ENCODE assay signal across 7 cellular contexts in the genomic region with DNA sequence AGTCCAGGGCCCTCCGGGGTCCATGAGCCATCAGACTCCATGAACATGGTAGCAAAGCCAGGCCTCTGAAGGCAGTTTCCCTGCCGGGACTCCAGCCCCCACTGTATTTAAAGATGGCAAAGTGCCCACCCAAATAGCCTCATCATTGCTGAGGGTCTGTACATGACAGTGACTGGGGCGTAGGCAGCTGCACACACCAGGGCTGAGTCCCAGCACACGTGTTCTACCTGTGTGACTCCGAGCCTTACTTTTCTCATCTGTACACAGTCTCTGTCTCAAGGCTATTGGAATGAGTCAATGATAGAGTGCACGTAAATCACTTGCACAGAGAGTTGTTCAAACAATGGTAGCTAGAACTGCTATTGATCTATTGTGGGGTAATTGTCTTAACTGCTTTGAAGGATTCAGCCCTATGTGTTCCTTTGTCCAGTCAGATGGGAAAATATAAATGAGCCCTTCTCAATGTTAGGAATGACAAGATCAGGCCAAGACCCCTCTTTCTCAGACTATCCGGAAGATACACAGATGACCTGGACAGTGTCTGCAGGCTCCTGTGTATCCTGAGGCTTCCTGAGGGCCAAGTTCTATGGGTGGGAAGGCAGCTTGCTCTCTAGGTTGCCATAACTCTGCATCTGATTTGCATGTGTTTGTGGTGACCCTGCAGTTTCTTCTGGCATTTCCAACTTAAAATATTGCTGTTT. TPM values are rescaled to one million over a fixed set of nuclear protein-coding genes. Genes with fewer than 3 reads are reported as not detected.
DNase-seq lines count a peak whose midpoint lies in the region; ATAC-seq, FAIRE-seq and TF ChIP-seq lines count a peak whose summit lies in the region.

No MANE protein-coding gene starts in this region.

- no peaks in the 10 kb centered on the region for H3K36me3 ChIP-seq in Loucy (ENCODE audit: insufficient read depth, low read length)
- H3K36me3 ChIP-seq in bronchial epithelial cell (ENCODE audit: control insufficient read depth, insufficient read depth, low read length), result no peaks in the 10 kb centered on the region
- no peaks in the 10 kb centered on the region for H3K36me3 ChIP-seq in gastrocnemius medialis
- no peaks in the 10 kb centered on the region for H3K36me3 ChIP-seq in brain microvascular endothelial cell (replicated peaks)

- in situ Hi-C loops in gastrocnemius medialis (cut with MboI; ENCODE audit: low sequenced_read_pairs in 4 of 4), result no loop called here
- in situ Hi-C loops in brain microvascular endothelial cell (cut with HindIII; ENCODE audit: low pct_ligation_motif_present, low sequenced_read_pairs), result no loop called here

- H3K79me2 ChIP-seq in Loucy (ENCODE audit: insufficient read depth, low read length), result peaks cover 41% of the 10 kb centered on the region

- peak overlapping the region; percentile 92 for H3K4me2 ChIP-seq in Loucy (ENCODE audit: low read depth, low read length, poor library complexity, severe bottlenecking)

- H2AFZ ChIP-seq in Loucy (ENCODE audit: low read length), result peak overlapping the region; percentile 62

- peaks cover 68% of the 10 kb centered on the region for H3K4me1 ChIP-seq in Loucy (ENCODE audit: insufficient read depth, low read length, poor library complexity, severe bottlenecking)
- peaks cover 31 to 55% of the 10 kb centered on the region in 2 donors for H3K4me1 ChIP-seq in gastrocnemius medialis

- no peaks in the 10 kb centered on the region for H3F3A ChIP-seq in Loucy (ENCODE audit: low read depth)

- H4K20me1 ChIP-seq in Loucy (ENCODE audit: insufficient read depth, low read length, poor library complexity, severe bottlenecking), result peaks cover 3% of the 10 kb centered on the region

- no peak for TF ChIP-seq POLR2A in gastrocnemius medialis (IDR thresholded peaks at IDR 0.05)

- H3K9ac ChIP-seq in Loucy (ENCODE audit: low read depth, low read length, poor library complexity, severe bottlenecking), result peak overlapping the region; percentile 99

- H3K4me3 ChIP-seq in Loucy (ENCODE audit: low read length, poor library complexity, severe bottlenecking) (peak overlapping the region; percentile 98), bronchial epithelial cell (ENCODE audit: low read depth, low read length) (no peak overlapping the region), gastrocnemius medialis (peak overlapping the region in 2 of 4 donors; percentile 56 to 91), brain microvascular endothelial cell (ENCODE audit: low read depth, low read length) (no peak overlapping the region)

- ATAC-seq in GM19351 (IDR thresholded peaks at IDR 0.05; ENCODE audit: unreplicated experiment) (peak; percentile 34), gastrocnemius medialis (no peak)

- H3K9me3 ChIP-seq in Loucy (ENCODE audit: insufficient read depth, low read depth, low read length) (no peaks in the 10 kb centered on the region), gastrocnemius medialis (no peaks in the 10 kb centered on the region)

- H3K27me3 ChIP-seq in Loucy (ENCODE audit: insufficient read depth, low read length, poor library complexity, severe bottlenecking), result peaks cover 5% of the 10 kb centered on the region
- H3K27me3 ChIP-seq in bronchial epithelial cell (ENCODE audit: control insufficient read depth, insufficient read depth, low read length), result no peaks in the 10 kb centered on the region
- no peaks in the 10 kb centered on the region for H3K27me3 ChIP-seq in gastrocnemius medialis
- H3K27me3 ChIP-seq in brain microvascular endothelial cell (replicated peaks), result no peaks in the 10 kb centered on the region

- intact Hi-C loops in gastrocnemius medialis (cut with DNase I; ENCODE audit: low total_unique reads), result loop anchor here (2.0 kb wide), 1 partner anchor 23 kb away; no protein-coding TSS in a partner anchor

- FAIRE-seq in bronchial epithelial cell (lab: Jason Lieb, UNC), result no peak

- TF ChIP-seq CTCF in Loucy (conservative IDR thresholded peaks at IDR 0.05; ENCODE audit: low read length) (no peak), bronchial epithelial cell (IDR thresholded peaks at IDR 0.05; ENCODE audit: insufficient read depth, low read length, severe bottlenecking) (no peak), gastrocnemius medialis (IDR thresholded peaks at IDR 0.05 in 4 of 5, conservative IDR thresholded peaks at IDR 0.05 in 1 of 5) (no peak), brain microvascular endothelial cell (IDR thresholded peaks at IDR 0.05; ENCODE audit: low read depth, low read length, missing control alignments) (no peak)

- H3K27ac ChIP-seq in gastrocnemius medialis, result peak overlapping the region; percentile 35 to 81 (median 61)
- no peak overlapping the region for H3K27ac ChIP-seq in brain microvascular endothelial cell

- H3K9me2 ChIP-seq in Loucy (replicated peaks; ENCODE audit: low read depth, low read length), result no peaks in the 10 kb centered on the region

- DNase-seq in bronchial epithelial cell (ENCODE audit: low read depth) (peak; percentile 20), gastrocnemius medialis (no peak), iPS-NIHi11 (ENCODE audit: low spot score) (no peak), brain microvascular endothelial cell (no peak), DMS 273 (lab: John Stamatoyannopoulos, UW; ENCODE audit: unreplicated experiment) (no peak)

RNA-seq across cellular contexts. Expression of a gene that starts 48.9 kb away (rescaled TPM):
- total RNA-seq in bronchial epithelial cell (3.4 and 4.6 TPM in 2 replicates), gastrocnemius medialis (10 to 100 TPM in 2 of 4 donors, 1 to 10 TPM in 2; 5.9 to 15.9 (median 9.4) TPM)

RNA-seq across cellular contexts. Expression of a gene that starts 56.1 kb away (rescaled TPM):
- total RNA-seq in bronchial epithelial cell (52.0 and 56.1 TPM in 2 replicates), gastrocnemius medialis (10 to 100 TPM; 23.7 to 61.2 (median 38.6) TPM)
